In genomic region chr6:11363881-11364576, GRCh38 we compare ENCODE assay signal across 10 cellular contexts.
DNase-seq lines count a peak whose midpoint lies in the region; ATAC-seq and TF ChIP-seq lines count a peak whose summit lies in the region.
"Had no signal": no experiment of that assay in that cellular context is flagged by ENCODE, and none has a peak within 500 bp of the region (broad histone marks: within the 10 kb centered on the region; RNA-seq: fewer than 3 reads in every experiment).

No MANE protein-coding gene starts in this region.

- POLR2A ChIA-PET in MCF 10A (lab: Yijun Ruan, JAX), result interaction anchor here (0.9 to 1.0 kb wide), 2 partner anchors 69 to 131 kb away, joined by 3 to 4 read pairs; partner anchors contain the start of gene NEDD9

- H3K4me1 Mint-ChIP-seq in MCF 10A (ENCODE audit: insufficient read depth, unreplicated experiment) (peaks cover 38% of the 10 kb centered on the region), CD14-positive monocyte (peaks cover 63% of the 10 kb centered on the region)

- TF ChIP-seq CTCF in heart left ventricle (IDR thresholded peaks at IDR 0.05), result no peak
- TF ChIP-seq CTCF in MCF 10A (IDR thresholded peaks at IDR 0.05; ENCODE audit: unreplicated experiment), result no peak
- no peak for TF ChIP-seq CTCF in gastrocnemius medialis (IDR thresholded peaks at IDR 0.05 in 4 of 5, conservative IDR thresholded peaks at IDR 0.05 in 1 of 5)
- TF ChIP-seq CTCF in upper lobe of left lung (IDR thresholded peaks at IDR 0.05), result no peak
- no peak for TF ChIP-seq CTCF in CD14-positive monocyte (IDR thresholded peaks at IDR 0.05)

- TF ChIP-seq POLR2A in heart left ventricle (IDR thresholded peaks at IDR 0.05) (no peak), gastrocnemius medialis (IDR thresholded peaks at IDR 0.05) (no peak), upper lobe of left lung (IDR thresholded peaks at IDR 0.05) (no peak)

- in situ Hi-C loops in gastrocnemius medialis (cut with MboI; ENCODE audit: low sequenced_read_pairs in 4 of 4), result no loop called here

- no peaks in the 10 kb centered on the region for H3K27me3 Mint-ChIP-seq in MCF 10A (ENCODE audit: insufficient read depth, unreplicated experiment)
- H3K27me3 Mint-ChIP-seq in CD14-positive monocyte (ENCODE audit: low read depth in 3 of 3), result peaks cover 0 to 5% (median 2%) of the 10 kb centered on the region in 3 donors

- H3K36me3 ChIP-seq in heart left ventricle (no peaks in the 10 kb centered on the region), gastrocnemius medialis (no peaks in the 10 kb centered on the region), upper lobe of left lung (no peaks in the 10 kb centered on the region)
- H3K36me3 ChIP-seq: BLaER1 had no signal

- 63 to 70% (median 67%) methylated on average over 2 of the region's 2 CpGs for WGBS in heart left ventricle, 4 donors
- WGBS in upper lobe of left lung, 2 donors, result 47 to 60% methylated on average over 2 of the region's 2 CpGs

- intact Hi-C loops in heart left ventricle (cut with DNase I) (loop anchor here in 5 of 10 donors (2.0 to 10.0 kb wide), 4 partner anchors 129 to 149 kb away; partner anchors contain the start of gene NEDD9 (in 1 of the 5)), Right ventricle myocardium superior (cut with DNase I) (no loop called here), MCF 10A (cut with micrococcal nuclease) (no loop called here), gastrocnemius medialis (cut with DNase I; ENCODE audit: low total_unique reads) (no loop called here), CD14-positive monocyte (cut with micrococcal nuclease) (no loop called here)

- no peak overlapping the region for H3K4me3 Mint-ChIP-seq in MCF 10A (ENCODE audit: unreplicated experiment)
- no peak overlapping the region for H3K4me3 Mint-ChIP-seq in CD14-positive monocyte

- H3K4me3 ChIP-seq in heart left ventricle (no peak overlapping the region), gastrocnemius medialis (no peak overlapping the region), upper lobe of left lung (no peak overlapping the region)
- H3K4me3 ChIP-seq: BLaER1 had no signal

- TF ChIP-seq EP300 in upper lobe of left lung (IDR thresholded peaks at IDR 0.05), result no peak

- ATAC-seq in heart left ventricle (no peak), Right ventricle myocardium superior (ENCODE audit: poor library complexity) (no peak), gastrocnemius medialis (no peak), upper lobe of left lung (ENCODE audit: low FRiP score in 2 of 2) (no peak), HG02885 (IDR thresholded peaks at IDR 0.05; ENCODE audit: poor library complexity, unreplicated experiment) (no peak), GM21423 (IDR thresholded peaks at IDR 0.05; ENCODE audit: unreplicated experiment) (no peak)

- no peaks in the 10 kb centered on the region for H3K9me3 ChIP-seq in heart left ventricle
- no peaks in the 10 kb centered on the region for H3K9me3 ChIP-seq in gastrocnemius medialis
- H3K9me3 ChIP-seq in upper lobe of left lung, result no peaks in the 10 kb centered on the region

- CTCF ChIA-PET in MCF 10A (lab: Yijun Ruan, JAX), result interaction anchor here (0.9 kb wide), 1 partner anchor 132 kb away, joined by 4 read pairs; no protein-coding TSS in a partner anchor

- BruUV-seq in MCF 10A (replicated peaks; lab: Mats Ljungman, UMichigan), result TSS peak; percentile 65

- H3K27ac Mint-ChIP-seq in MCF 10A (ENCODE audit: low read depth, unreplicated experiment) (peak overlapping the region; percentile 93), CD14-positive monocyte (peak overlapping the region in 2 of 7 donors; percentile 26 to 56)

- peaks cover 4 to 60% (median 29%) of the 10 kb centered on the region in 12 donors for H3K4me1 ChIP-seq in heart left ventricle
- H3K4me1 ChIP-seq in gastrocnemius medialis, result peaks cover under 1 to 24% of the 10 kb centered on the region in 2 donors
- H3K4me1 ChIP-seq in upper lobe of left lung, result peaks cover 49 to 70% (median 56%) of the 10 kb centered on the region in 4 donors
- H3K4me1 ChIP-seq: BLaER1 had no signal

- H3K9me3 Mint-ChIP-seq in MCF 10A (ENCODE audit: unreplicated experiment) (peaks cover 9% of the 10 kb centered on the region), CD14-positive monocyte (peaks cover 2 to 11% (median 6%) of the 10 kb centered on the region in 7 donors)

- H3K27me3 ChIP-seq in heart left ventricle, result no peaks in the 10 kb centered on the region
- H3K27me3 ChIP-seq in gastrocnemius medialis, result no peaks in the 10 kb centered on the region
- H3K27me3 ChIP-seq in upper lobe of left lung, result no peaks in the 10 kb centered on the region
- H3K27me3 ChIP-seq: BLaER1 had no signal

- DNase-seq in heart left ventricle (no peak), Right ventricle myocardium superior (no peak), MCF 10A (ENCODE audit: unreplicated experiment) (peak; percentile 35), gastrocnemius medialis (no peak), upper lobe of left lung (no peak), CD14-positive monocyte (ENCODE audit: low spot score) (no peak)
- DNase-seq: NCI-H226 had no signal

- H3K27ac ChIP-seq in heart left ventricle (peak overlapping the region; percentile 72 to 95 (median 82)), gastrocnemius medialis (peak overlapping the region; percentile 69 to 84 (median 80)), upper lobe of left lung (peak overlapping the region; percentile 83 to 96 (median 90))
- H3K27ac ChIP-seq: BLaER1 had no signal

- H3K36me3 Mint-ChIP-seq in MCF 10A (ENCODE audit: insufficient read depth, unreplicated experiment), result no peaks in the 10 kb centered on the region
- peaks cover 68 to 73% of the 10 kb centered on the region in 2 donors for H3K36me3 Mint-ChIP-seq in CD14-positive monocyte
